Comparison of ENCODE assay signal across 1 cellular context in genomic region chr5:96651948-96652753, GRCh38.
A peak's percentile ranks its signal among the peaks of the same experiment; 100 is the strongest.
TF ChIP-seq lines count a peak whose summit lies in the region.

No MANE protein-coding gene starts in this region.

TF ChIP-seq in GM23338, 12 proteins besides CTCF, POLR2A, EP300 and RAD21 (continued from another document):
- TF ChIP-seq JUNB (IDR thresholded peaks at IDR 0.05; ENCODE audit: unreplicated experiment) (no peak), REST (IDR thresholded peaks at IDR 0.05; ENCODE audit: unreplicated experiment) (no peak), ZNF114 (CRISPR knock-in tag; IDR thresholded peaks at IDR 0.05) (0 out of 2 replicates have a peak, but pooled peaks have one; percentile 27), CREB1 (CRISPR knock-in tag; IDR thresholded peaks at IDR 0.05; ENCODE audit: low read depth) (0 out of 2 replicates have a peak, but pooled peaks have one; percentile 23), POLR2AphosphoS5 (IDR thresholded peaks at IDR 0.05; ENCODE audit: low read depth) (no peak)
